9 cellular contexts compared by ENCODE assay signal in the genomic region with DNA sequence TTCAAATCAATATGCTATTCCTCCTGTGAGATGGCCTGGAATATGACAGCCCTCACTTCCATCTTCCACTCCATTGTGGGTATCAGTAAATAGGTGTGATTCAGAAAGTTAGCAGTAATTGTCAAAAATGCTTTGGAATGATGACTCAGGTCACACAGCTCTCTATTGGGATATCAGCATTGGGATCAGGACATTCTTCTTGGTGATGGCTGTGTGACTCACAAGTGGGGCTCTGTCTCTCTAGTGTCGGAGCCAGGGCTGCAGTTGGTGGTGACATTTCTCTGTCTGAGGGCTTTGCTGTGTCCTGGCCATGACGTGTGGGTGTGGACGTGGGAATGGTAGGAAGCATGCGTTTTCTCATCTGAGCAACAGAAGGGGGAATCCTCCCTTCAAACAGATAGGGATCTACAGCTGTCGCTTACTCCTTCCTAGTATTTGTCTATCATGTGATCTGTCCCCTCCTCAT.
DNase-seq lines count a peak whose midpoint lies in the region; ATAC-seq and TF ChIP-seq lines count a peak whose summit lies in the region.
"Had no signal": no experiment of that assay in that cellular context is flagged by ENCODE, and none has a peak within 500 bp of the region (broad histone marks: within the 10 kb centered on the region; RNA-seq: fewer than 3 reads in every experiment).

No MANE protein-coding gene starts in this region.

- TF ChIP-seq EP300 in Ishikawa (IDR thresholded peaks at IDR 0.05; ENCODE audit: borderline replicate concordance): peak; percentile 49; the same call in 1 of the 2 replicates

- peaks cover 15% of the 10 kb centered on the region for H3K4me1 Mint-ChIP-seq in activated T-cell treated with anti-CD3 and anti-CD28 coated beads, Interleukin-2, amount 50 U/mL, for 24 hours (ENCODE audit: low read depth)

- no peak overlapping the region for H4K8ac ChIP-seq in mesenchymal stem cell (ENCODE audit: low read length)

- no peak for TF ChIP-seq RAD21 in Ishikawa (IDR thresholded peaks at IDR 0.05; ENCODE audit: low read depth)

- peak overlapping the region in 1 of 2 experiments; percentile 85 for H3K23ac ChIP-seq in mesenchymal stem cell (ENCODE audit: low read length in 2 of 2)

- peaks cover 46% of the 10 kb centered on the region for H3K79me2 ChIP-seq in MM.1S (ENCODE audit: low read length)

- H3K27ac Mint-ChIP-seq in activated T-cell treated with anti-CD3 and anti-CD28 coated beads, Interleukin-2, amount 50 U/mL, for 24 hours: no peak overlapping the region

- peak overlapping the region in 1 of 2 experiments; percentile 85 for H3K4ac ChIP-seq in mesenchymal stem cell (ENCODE audit: low read depth in 1 of 2, low read length in 2 of 2)

- H3K18ac ChIP-seq in mesenchymal stem cell (ENCODE audit: low read depth in 1 of 2, low read length in 2 of 2): peak overlapping the region; percentile 7 to 78

- H3K4me3 ChIP-seq in AG10803 (ENCODE audit: low read length) (no peak overlapping the region), cardiac fibroblast (replicated peaks in 1 of 2; ENCODE audit: low read depth in 2 of 2, low read length in 2 of 2) (no peak overlapping the region), mesenchymal stem cell (ENCODE audit: insufficient read depth in 1 of 2, low read depth in 1 of 2, low read length in 2 of 2) (peak overlapping the region in 1 of 2 experiments; percentile 8), MM.1S (ENCODE audit: low read length) (no peak overlapping the region)
- H3K4me3 ChIP-seq: Peyer's patch had no signal

- H2AFZ ChIP-seq in mesenchymal stem cell (ENCODE audit: low read depth, low read length) (no peak overlapping the region), MM.1S (ENCODE audit: low read length) (no peak overlapping the region)

- H3K14ac ChIP-seq in mesenchymal stem cell (ENCODE audit: low read length in 2 of 2): peak overlapping the region in 1 of 2 experiments; percentile 89

- no peaks in the 10 kb centered on the region for H3F3A ChIP-seq in MM.1S (ENCODE audit: insufficient read depth, low read length)

- TF ChIP-seq CTCF in AG10803 (conservative IDR thresholded peaks at IDR 0.05; ENCODE audit: low read length) (no peak), cardiac fibroblast (IDR thresholded peaks at IDR 0.05; ENCODE audit: low read depth, low read length) (no peak), MM.1S (IDR thresholded peaks at IDR 0.05; ENCODE audit: low read length) (no peak)

- H2BK120ac ChIP-seq in mesenchymal stem cell (ENCODE audit: low read depth, low read length): no peak overlapping the region

- H3K9me3 Mint-ChIP-seq in activated T-cell treated with anti-CD3 and anti-CD28 coated beads, Interleukin-2, amount 50 U/mL, for 24 hours: no peaks in the 10 kb centered on the region

- H3K36me3 ChIP-seq in mesenchymal stem cell (ENCODE audit: control insufficient read depth in 1 of 2, insufficient read depth in 2 of 2, low read depth in 1 of 2, low read length in 2 of 2) (peaks cover 3 to 20% of the 10 kb centered on the region in 2 experiments), MM.1S (replicated peaks; ENCODE audit: insufficient read depth, low read length) (no peaks in the 10 kb centered on the region)

- H3K9me2 ChIP-seq in MM.1S (replicated peaks; ENCODE audit: insufficient read depth, low read length): no peaks in the 10 kb centered on the region

- H3K4me3 Mint-ChIP-seq in activated T-cell treated with anti-CD3 and anti-CD28 coated beads, Interleukin-2, amount 50 U/mL, for 24 hours: no peak overlapping the region

- H3K9ac ChIP-seq in mesenchymal stem cell (ENCODE audit: low read length) (peak overlapping the region; percentile 31), MM.1S (ENCODE audit: low read length) (no peak overlapping the region)

- H3K4me1 ChIP-seq in mesenchymal stem cell (ENCODE audit: control insufficient read depth, insufficient read depth, low read depth, low read length) (peaks cover 18% of the 10 kb centered on the region), MM.1S (ENCODE audit: low read length) (peaks cover 12% of the 10 kb centered on the region)

- no peaks in the 10 kb centered on the region for H3K79me1 ChIP-seq in mesenchymal stem cell (replicated peaks; ENCODE audit: low read length, poor library complexity, severe bottlenecking)

- 0% methylated on average over 2 of the region's 5 CpGs for WGBS in mesenchymal stem cell

- no peak overlapping the region for H4K91ac ChIP-seq in mesenchymal stem cell (ENCODE audit: low read length)

- DNase-seq in AG10803 (ENCODE audit: low read depth) (peak; percentile 83), cardiac fibroblast (ENCODE audit: low read depth in 2 of 2) (peak; percentile 30 to 89), mesenchymal stem cell (peak; percentile 97), OCI-M2 (lab: John Stamatoyannopoulos, UW; ENCODE audit: unreplicated experiment) (no peak), MM.1S (no peak)
- no peak for DNase-seq in activated T-cell treated with anti-CD3 and anti-CD28 coated beads, Interleukin-2, amount 50 U/mL, for 24 hours
- DNase-seq: Peyer's patch had no signal

- H2BK12ac ChIP-seq in mesenchymal stem cell (ENCODE audit: low read length in 2 of 2): peak overlapping the region in 1 of 2 experiments; percentile 65

- H3K4me2 ChIP-seq in mesenchymal stem cell (ENCODE audit: low read length, poor library complexity, severe bottlenecking) (no peak overlapping the region), MM.1S (ENCODE audit: low read depth, low read length) (no peak overlapping the region)

- no peak for ATAC-seq in GM18858 (IDR thresholded peaks at IDR 0.05; ENCODE audit: unreplicated experiment)

- peak overlapping the region; percentile 72 for H3K27ac ChIP-seq in mesenchymal stem cell (ENCODE audit: low read length, poor library complexity, severe bottlenecking)
- H3K27ac ChIP-seq in MM.1S (ENCODE audit: low read length): no peak overlapping the region

- no peaks in the 10 kb centered on the region for H3K36me3 Mint-ChIP-seq in activated T-cell treated with anti-CD3 and anti-CD28 coated beads, Interleukin-2, amount 50 U/mL, for 24 hours (ENCODE audit: low read depth)

- peak overlapping the region; percentile 21 for H2AK5ac ChIP-seq in mesenchymal stem cell (ENCODE audit: low read length, severe bottlenecking)

- H4K20me1 ChIP-seq in MM.1S (ENCODE audit: insufficient read depth, low read length): no peaks in the 10 kb centered on the region

- H3K27me3 Mint-ChIP-seq in activated T-cell treated with anti-CD3 and anti-CD28 coated beads, Interleukin-2, amount 50 U/mL, for 24 hours: peaks cover 57% of the 10 kb centered on the region

- H2BK5ac ChIP-seq in mesenchymal stem cell (ENCODE audit: low read depth, low read length, poor library complexity, severe bottlenecking): no peak overlapping the region

- H3K27me3 ChIP-seq in mesenchymal stem cell (ENCODE audit: control insufficient read depth in 1 of 2, insufficient read depth in 1 of 2, low read length in 2 of 2) (no peaks in the 10 kb centered on the region), MM.1S (replicated peaks; ENCODE audit: insufficient read depth, low read length) (no peaks in the 10 kb centered on the region)
- H3K27me3 ChIP-seq: Peyer's patch had no signal

- H3K9me3 ChIP-seq in mesenchymal stem cell (ENCODE audit: control insufficient read depth, low read length) (no peaks in the 10 kb centered on the region), MM.1S (replicated peaks; ENCODE audit: insufficient read depth, low read length) (no peaks in the 10 kb centered on the region)
- H3K9me3 ChIP-seq: Peyer's patch had no signal

- no peak overlapping the region for H2BK15ac ChIP-seq in mesenchymal stem cell (ENCODE audit: low read depth, poor library complexity, severe bottlenecking)

TF ChIP-seq in Ishikawa, 13 proteins besides CTCF, POLR2A, EP300 and RAD21 (continues in another document):
- TF ChIP-seq, protein P1, sequence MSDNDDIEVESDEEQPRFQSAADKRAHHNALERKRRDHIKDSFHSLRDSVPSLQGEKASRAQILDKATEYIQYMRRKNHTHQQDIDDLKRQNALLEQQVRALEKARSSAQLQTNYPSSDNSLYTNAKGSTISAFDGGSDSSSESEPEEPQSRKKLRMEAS (IDR thresholded peaks at IDR 0.05): 0 out of 2 replicates have a peak, but pooled peaks have one; percentile 16
- no peak for TF ChIP-seq EGR1 (IDR thresholded peaks at IDR 0.05)
- TF ChIP-seq TCF12 (IDR thresholded peaks at IDR 0.05; ENCODE audit: low read depth): no peak
- TF ChIP-seq, protein P2, sequence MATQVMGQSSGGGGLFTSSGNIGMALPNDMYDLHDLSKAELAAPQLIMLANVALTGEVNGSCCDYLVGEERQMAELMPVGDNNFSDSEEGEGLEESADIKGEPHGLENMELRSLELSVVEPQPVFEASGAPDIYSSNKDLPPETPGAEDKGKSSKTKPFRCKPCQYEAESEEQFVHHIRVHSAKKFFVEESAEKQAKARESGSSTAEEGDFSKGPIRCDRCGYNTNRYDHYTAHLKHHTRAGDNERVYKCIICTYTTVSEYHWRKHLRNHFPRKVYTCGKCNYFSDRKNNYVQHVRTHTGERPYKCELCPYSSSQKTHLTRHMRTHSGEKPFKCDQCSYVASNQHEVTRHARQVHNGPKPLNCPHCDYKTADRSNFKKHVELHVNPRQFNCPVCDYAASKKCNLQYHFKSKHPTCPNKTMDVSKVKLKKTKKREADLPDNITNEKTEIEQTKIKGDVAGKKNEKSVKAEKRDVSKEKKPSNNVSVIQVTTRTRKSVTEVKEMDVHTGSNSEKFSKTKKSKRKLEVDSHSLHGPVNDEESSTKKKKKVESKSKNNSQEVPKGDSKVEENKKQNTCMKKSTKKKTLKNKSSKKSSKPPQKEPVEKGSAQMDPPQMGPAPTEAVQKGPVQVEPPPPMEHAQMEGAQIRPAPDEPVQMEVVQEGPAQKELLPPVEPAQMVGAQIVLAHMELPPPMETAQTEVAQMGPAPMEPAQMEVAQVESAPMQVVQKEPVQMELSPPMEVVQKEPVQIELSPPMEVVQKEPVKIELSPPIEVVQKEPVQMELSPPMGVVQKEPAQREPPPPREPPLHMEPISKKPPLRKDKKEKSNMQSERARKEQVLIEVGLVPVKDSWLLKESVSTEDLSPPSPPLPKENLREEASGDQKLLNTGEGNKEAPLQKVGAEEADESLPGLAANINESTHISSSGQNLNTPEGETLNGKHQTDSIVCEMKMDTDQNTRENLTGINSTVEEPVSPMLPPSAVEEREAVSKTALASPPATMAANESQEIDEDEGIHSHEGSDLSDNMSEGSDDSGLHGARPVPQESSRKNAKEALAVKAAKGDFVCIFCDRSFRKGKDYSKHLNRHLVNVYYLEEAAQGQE (IDR thresholded peaks at IDR 0.05; ENCODE audit: low read depth): no peak
- no peak for TF ChIP-seq FOXM1 (IDR thresholded peaks at IDR 0.05; ENCODE audit: borderline replicate concordance, low read depth)
- no peak for TF ChIP-seq YY1 (IDR thresholded peaks at IDR 0.05; ENCODE audit: low read depth)
- TF ChIP-seq TEAD4 (IDR thresholded peaks at IDR 0.05): peak; percentile 46
- TF ChIP-seq CEBPB (IDR thresholded peaks at IDR 0.05): no peak
- TF ChIP-seq NFIC (IDR thresholded peaks at IDR 0.05): no peak
- TF ChIP-seq ZBTB7A (IDR thresholded peaks at IDR 0.05; ENCODE audit: low read depth): no peak
- TF ChIP-seq TAF1 (IDR thresholded peaks at IDR 0.05; ENCODE audit: low read depth): no peak
- no peak for TF ChIP-seq CREB1 (IDR thresholded peaks at IDR 0.05; ENCODE audit: low read depth)

Comparison
In these comparisons a context has a peak if more than half of its experiments do, and no peak if none do; other contexts are left out.
1. DNase-seq: peak in AG10803 (single experiment), cardiac fibroblast (2 of 2) and mesenchymal stem cell (single experiment); none in OCI-M2 (single experiment), activated T-cell treated with anti-CD3 and anti-CD28 coated beads, Interleukin-2, amount 50 U/mL, for 24 hours (single experiment) and MM.1S (single experiment).